10 cellular contexts compared by ENCODE assay signal in the genomic region with DNA sequence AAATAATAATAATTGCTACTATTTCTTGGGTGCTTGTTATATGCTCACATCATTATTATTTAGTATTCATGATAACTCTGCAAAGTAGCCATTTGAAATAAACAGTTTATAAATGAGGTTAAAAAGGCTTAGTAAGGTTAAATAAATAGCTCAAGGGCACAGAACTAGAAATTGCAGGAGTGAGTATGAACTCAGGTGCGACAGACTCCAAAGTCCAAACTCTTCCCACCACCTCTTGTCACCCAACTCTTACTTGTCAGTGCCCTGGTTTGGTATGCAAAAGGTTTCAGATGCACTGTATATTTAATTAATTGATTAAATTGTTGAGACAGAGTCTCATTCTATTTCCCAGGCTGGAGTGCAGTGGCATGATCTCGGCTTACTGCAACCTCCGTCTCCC. TPM values are rescaled to one million over a fixed set of nuclear protein-coding genes. Genes with fewer than 3 reads are reported as not detected.
"Had no signal": no experiment of that assay in that cellular context is flagged by ENCODE, and none has a peak within 500 bp of the region (broad histone marks: within the 10 kb centered on the region; RNA-seq: fewer than 3 reads in every experiment).

No MANE protein-coding gene starts in this region.

- DNase-seq: IMR-90, KBM-7, KG1 had no signal

- H3K9ac ChIP-seq: KMS-11 had no signal

- H3K4me2 ChIP-seq: KMS-11 had no signal

- H3K27ac ChIP-seq: HL-60, KMS-11 had no signal

- H3K4me3 ChIP-seq: K562 had no signal

- FAIRE-seq: HTR-8/SVneo, K562 had no signal

RNA-seq across cellular contexts. Expression of gene SPATS1, which starts 24.3 kb away (rescaled TPM):
- total RNA-seq: HT-29, HT1080, IMR-90, K562 had no signal
- polyA plus RNA-seq: IgD-negative memory B cell, IMR-90, K562 had no signal
